8 cellular contexts compared by ENCODE assay signal in the genomic region with DNA sequence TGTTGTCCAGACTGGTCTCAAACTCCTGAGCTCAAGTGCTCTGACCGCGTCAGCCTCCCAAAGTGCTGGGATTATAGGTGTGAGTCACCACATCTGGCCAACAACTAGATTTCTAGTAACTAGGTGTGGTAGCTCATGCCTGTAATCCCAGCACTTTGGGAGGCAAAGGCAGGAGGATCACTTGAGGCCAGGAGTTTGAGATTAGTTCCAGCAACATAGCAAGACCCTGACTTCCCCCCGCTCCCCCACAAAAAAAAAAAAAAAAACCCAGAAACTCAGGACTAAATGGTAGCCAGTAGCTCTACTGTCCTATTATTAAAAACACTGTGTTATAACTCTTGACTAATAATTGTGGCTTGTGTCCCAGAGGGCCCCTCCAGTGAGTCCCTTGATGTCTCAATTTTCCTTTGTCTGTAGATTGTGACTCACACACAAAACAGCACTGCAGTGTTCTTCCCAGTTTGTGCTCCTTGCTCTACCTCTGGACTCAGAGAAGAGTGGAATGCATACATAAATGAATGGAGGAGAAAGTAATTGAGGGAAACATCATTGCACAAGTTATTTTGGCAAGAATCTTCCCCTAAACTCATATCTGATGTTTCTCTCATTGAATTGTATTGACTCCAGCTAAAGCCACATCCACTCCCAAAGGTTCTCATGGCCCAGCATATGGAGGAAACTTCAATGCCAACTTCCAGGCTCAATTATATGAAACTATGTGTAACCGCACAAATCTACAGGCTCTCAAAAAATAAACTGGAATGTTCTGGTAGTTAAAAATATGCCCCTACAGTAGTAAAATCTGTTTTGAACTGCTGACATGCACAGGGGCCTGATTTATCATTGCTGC. TPM values are rescaled to one million over a fixed set of nuclear protein-coding genes. Genes with fewer than 3 reads are reported as not detected.
A peak's percentile ranks its signal among the peaks of the same experiment; 100 is the strongest.
DNase-seq lines count a peak whose midpoint lies in the region; ATAC-seq and TF ChIP-seq lines count a peak whose summit lies in the region.

No MANE protein-coding gene starts in this region.

- CTCF ChIA-PET in HEK293 (lab: Yijun Ruan, JAX): interaction anchor here (0.6 to 1.7 kb wide), 4 partner anchors 26 to 285 kb away, joined by 3 to 9 read pairs (median 4); no protein-coding TSS in a partner anchor

- H3K79me2 ChIP-seq in MM.1S (ENCODE audit: low read length): 0 out of 2 replicates have a peak, but pooled peaks cover 3% of the 10 kb centered on the region

- H3K9ac ChIP-seq in MM.1S (ENCODE audit: low read length): no peak overlapping the region

- no peaks in the 10 kb centered on the region for H3K9me2 ChIP-seq in MM.1S (replicated peaks; ENCODE audit: insufficient read depth, low read length)

- no peak for ATAC-seq in activated naive CD4-positive, alpha-beta T cell treated with anti-CD3 and anti-CD28 coated beads, Interleukin-2, amount 50 U/mL, for 72 hours
- ATAC-seq in right cardiac atrium (peak in 1 of 2 donors; percentile 34), GM21619 (IDR thresholded peaks at IDR 0.05; ENCODE audit: unreplicated experiment) (no peak)

- TF ChIP-seq CTCF in 22Rv1 (IDR thresholded peaks at IDR 0.05) (no peak), HEK293 (tag by site-specific recombination; IDR thresholded peaks at IDR 0.05) (no peak), MM.1S (IDR thresholded peaks at IDR 0.05; ENCODE audit: low read length) (no peak)

- 0 out of 2 replicates have a peak, but pooled peaks cover 12% of the 10 kb centered on the region for H3F3A ChIP-seq in MM.1S (ENCODE audit: insufficient read depth, low read length)

- no peaks in the 10 kb centered on the region for H3K9me3 Mint-ChIP-seq in activated naive CD4-positive, alpha-beta T cell treated with anti-CD3 and anti-CD28 coated beads, Interleukin-2, amount 50 U/mL, for 72 hours

- H4K20me1 ChIP-seq in MM.1S (ENCODE audit: insufficient read depth, low read length): 0 out of 2 replicates have a peak, but pooled peaks cover 3% of the 10 kb centered on the region

- WGBS in right cardiac atrium: 77% methylated on average over 4 of the region's 4 CpGs

- intact Hi-C loops in right cardiac atrium (cut with DNase I): no loop called here

- DNase-seq in activated naive CD4-positive, alpha-beta T cell treated with anti-CD3 and anti-CD28 coated beads, Interleukin-2, amount 50 U/mL, for 72 hours (ENCODE audit: low spot score in 2 of 2): no peak
- DNase-seq in right cardiac atrium (no peak), NCI-H748 treated with DMSO at 0.1 percent for 48 hours (lab: John Stamatoyannopoulos, UW) (no peak), DMS153 treated with DMSO at 0.1 percent for 48 hours (lab: John Stamatoyannopoulos, UW; ENCODE audit: unreplicated experiment) (no peak), MM.1S (no peak)

- H2AFZ ChIP-seq in MM.1S (ENCODE audit: low read length): no peak overlapping the region

- H3K9me3 ChIP-seq in HEK293 (ENCODE audit: control insufficient read depth, insufficient read depth, low read depth, low read length): no peaks in the 10 kb centered on the region
- H3K9me3 ChIP-seq in right cardiac atrium (ENCODE audit: control insufficient read depth, low read length): no peaks in the 10 kb centered on the region
- no peaks in the 10 kb centered on the region for H3K9me3 ChIP-seq in MM.1S (replicated peaks; ENCODE audit: insufficient read depth, low read length)

- H3K4me1 ChIP-seq in HEK293 (ENCODE audit: control insufficient read depth, insufficient read depth, low read length): peaks cover 8% of the 10 kb centered on the region; the same call in 1 of the 2 replicates
- H3K4me1 ChIP-seq in right cardiac atrium (ENCODE audit: control insufficient read depth, insufficient read depth, low read length): peaks cover 13% of the 10 kb centered on the region
- no peaks in the 10 kb centered on the region for H3K4me1 ChIP-seq in MM.1S (ENCODE audit: low read length)

- POLR2A ChIA-PET in HEK293 (lab: Yijun Ruan, JAX): interaction anchor here (0.6 to 5.1 kb wide), 9 partner anchors 9 to 1422 kb away, joined by 3 to 47 read pairs (median 4); a partner anchor contains a TSS

- H3K27me3 ChIP-seq in right cardiac atrium (ENCODE audit: control insufficient read depth, insufficient read depth): no peaks in the 10 kb centered on the region
- no peaks in the 10 kb centered on the region for H3K27me3 ChIP-seq in MM.1S (replicated peaks; ENCODE audit: insufficient read depth, low read length)

- H3K36me3 Mint-ChIP-seq in activated naive CD4-positive, alpha-beta T cell treated with anti-CD3 and anti-CD28 coated beads, Interleukin-2, amount 50 U/mL, for 72 hours: peaks cover 19 to 34% of the 10 kb centered on the region in 2 donors

- peaks cover 22 to 26% of the 10 kb centered on the region in 2 experiments for H3K36me3 ChIP-seq in HEK293 (ENCODE audit: control insufficient read depth in 2 of 2, insufficient read depth in 1 of 2, low read length in 2 of 2)
- H3K36me3 ChIP-seq in MM.1S (replicated peaks; ENCODE audit: insufficient read depth, low read length): peaks cover 3% of the 10 kb centered on the region; the same call in 1 of the 2 replicates

- H3K27ac Mint-ChIP-seq in activated naive CD4-positive, alpha-beta T cell treated with anti-CD3 and anti-CD28 coated beads, Interleukin-2, amount 50 U/mL, for 72 hours: peak overlapping the region; percentile 52 to 65

- peak overlapping the region; percentile 24 for H3K27ac ChIP-seq in 22Rv1
- peak overlapping the region; percentile 49; the same call in 1 of the 2 replicates for H3K27ac ChIP-seq in HEK293 (ENCODE audit: extremely low read depth, low read depth, low read length)
- peak overlapping the region; percentile 42 for H3K27ac ChIP-seq in right cardiac atrium (ENCODE audit: low read length)
- no peak overlapping the region for H3K27ac ChIP-seq in MM.1S (ENCODE audit: low read length)

- H3K4me3 ChIP-seq in HEK293 (ENCODE audit: low read depth, low read length) (no peak overlapping the region), right cardiac atrium (ENCODE audit: low read length) (no peak overlapping the region), MM.1S (ENCODE audit: low read length) (no peak overlapping the region)

- no peak overlapping the region for H3K4me2 ChIP-seq in MM.1S (ENCODE audit: low read depth, low read length)

TF ChIP-seq in HEK293, 187 proteins besides CTCF, POLR2A, EP300 and RAD21 (continues in another document):
- TF ChIP-seq KLF10 (tag by site-specific recombination; IDR thresholded peaks at IDR 0.05) (no peak), ZNF311 (tag by site-specific recombination; IDR thresholded peaks at IDR 0.05; ENCODE audit: borderline replicate concordance) (no peak), ZNF629 (tag by site-specific recombination; IDR thresholded peaks at IDR 0.05) (peak; percentile 77), GLI4 (tag by site-specific recombination; IDR thresholded peaks at IDR 0.05) (no peak)
- TF ChIP-seq, protein P1, sequence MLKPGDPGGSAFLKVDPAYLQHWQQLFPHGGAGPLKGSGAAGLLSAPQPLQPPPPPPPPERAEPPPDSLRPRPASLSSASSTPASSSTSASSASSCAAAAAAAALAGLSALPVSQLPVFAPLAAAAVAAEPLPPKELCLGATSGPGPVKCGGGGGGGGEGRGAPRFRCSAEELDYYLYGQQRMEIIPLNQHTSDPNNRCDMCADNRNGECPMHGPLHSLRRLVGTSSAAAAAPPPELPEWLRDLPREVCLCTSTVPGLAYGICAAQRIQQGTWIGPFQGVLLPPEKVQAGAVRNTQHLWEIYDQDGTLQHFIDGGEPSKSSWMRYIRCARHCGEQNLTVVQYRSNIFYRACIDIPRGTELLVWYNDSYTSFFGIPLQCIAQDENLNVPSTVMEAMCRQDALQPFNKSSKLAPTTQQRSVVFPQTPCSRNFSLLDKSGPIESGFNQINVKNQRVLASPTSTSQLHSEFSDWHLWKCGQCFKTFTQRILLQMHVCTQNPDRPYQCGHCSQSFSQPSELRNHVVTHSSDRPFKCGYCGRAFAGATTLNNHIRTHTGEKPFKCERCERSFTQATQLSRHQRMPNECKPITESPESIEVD (tag by site-specific recombination; IDR thresholded peaks at IDR 0.05): peak; percentile 14
- TF ChIP-seq, protein P2, sequence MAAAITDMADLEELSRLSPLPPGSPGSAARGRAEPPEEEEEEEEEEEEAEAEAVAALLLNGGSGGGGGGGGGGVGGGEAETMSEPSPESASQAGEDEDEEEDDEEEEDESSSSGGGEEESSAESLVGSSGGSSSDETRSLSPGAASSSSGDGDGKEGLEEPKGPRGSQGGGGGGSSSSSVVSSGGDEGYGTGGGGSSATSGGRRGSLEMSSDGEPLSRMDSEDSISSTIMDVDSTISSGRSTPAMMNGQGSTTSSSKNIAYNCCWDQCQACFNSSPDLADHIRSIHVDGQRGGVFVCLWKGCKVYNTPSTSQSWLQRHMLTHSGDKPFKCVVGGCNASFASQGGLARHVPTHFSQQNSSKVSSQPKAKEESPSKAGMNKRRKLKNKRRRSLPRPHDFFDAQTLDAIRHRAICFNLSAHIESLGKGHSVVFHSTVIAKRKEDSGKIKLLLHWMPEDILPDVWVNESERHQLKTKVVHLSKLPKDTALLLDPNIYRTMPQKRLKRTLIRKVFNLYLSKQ (tag by site-specific recombination; IDR thresholded peaks at IDR 0.05; ENCODE audit: borderline replicate concordance): no peak
- TF ChIP-seq, protein P3, sequence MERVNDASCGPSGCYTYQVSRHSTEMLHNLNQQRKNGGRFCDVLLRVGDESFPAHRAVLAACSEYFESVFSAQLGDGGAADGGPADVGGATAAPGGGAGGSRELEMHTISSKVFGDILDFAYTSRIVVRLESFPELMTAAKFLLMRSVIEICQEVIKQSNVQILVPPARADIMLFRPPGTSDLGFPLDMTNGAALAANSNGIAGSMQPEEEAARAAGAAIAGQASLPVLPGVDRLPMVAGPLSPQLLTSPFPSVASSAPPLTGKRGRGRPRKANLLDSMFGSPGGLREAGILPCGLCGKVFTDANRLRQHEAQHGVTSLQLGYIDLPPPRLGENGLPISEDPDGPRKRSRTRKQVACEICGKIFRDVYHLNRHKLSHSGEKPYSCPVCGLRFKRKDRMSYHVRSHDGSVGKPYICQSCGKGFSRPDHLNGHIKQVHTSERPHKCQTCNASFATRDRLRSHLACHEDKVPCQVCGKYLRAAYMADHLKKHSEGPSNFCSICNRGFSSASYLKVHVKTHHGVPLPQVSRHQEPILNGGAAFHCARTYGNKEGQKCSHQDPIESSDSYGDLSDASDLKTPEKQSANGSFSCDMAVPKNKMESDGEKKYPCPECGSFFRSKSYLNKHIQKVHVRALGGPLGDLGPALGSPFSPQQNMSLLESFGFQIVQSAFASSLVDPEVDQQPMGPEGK (tag by site-specific recombination; IDR thresholded peaks at IDR 0.05): peak; percentile 70

RNA-seq across cellular contexts. Expression of a gene that starts 8.8 kb away (rescaled TPM):
- total RNA-seq in activated naive CD4-positive, alpha-beta T cell treated with anti-CD3 and anti-CD28 coated beads, Interleukin-2, amount 50 U/mL, for 72 hours: 1,000 to 10,000 TPM; 2,995 to 3,818 TPM
- total RNA-seq in right cardiac atrium: 1,000 to 10,000 TPM; 3,534 to 4,755 (median 4,285) TPM
- polyA plus RNA-seq in right cardiac atrium: 8,085 TPM
